ENCODE assay signal across 16 cellular contexts in the genomic region with DNA sequence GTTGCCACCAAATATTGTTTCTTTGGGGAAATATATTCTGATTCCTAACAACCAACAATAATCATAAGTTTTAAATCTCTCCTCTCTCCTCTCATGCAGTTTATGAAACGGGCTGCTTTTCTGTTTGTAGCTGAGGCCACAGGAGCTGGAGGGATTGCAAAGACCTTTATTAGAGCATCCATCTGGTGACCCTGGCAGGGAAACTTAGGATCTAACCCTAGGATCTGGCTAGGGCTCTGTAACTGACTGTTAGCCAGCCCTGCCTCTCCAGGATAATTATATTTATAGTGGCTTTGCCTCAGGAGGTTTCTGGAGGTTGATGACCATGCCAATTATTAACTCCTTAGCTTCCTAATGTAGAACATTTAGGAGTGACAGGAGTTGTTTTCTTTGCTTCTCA.
"Had no signal": no experiment of that assay in that cellular context is flagged by ENCODE, and none has a peak within 500 bp of the region (broad histone marks: within the 10 kb centered on the region; RNA-seq: fewer than 3 reads in every experiment).

No MANE protein-coding gene starts in this region.

- H3K27me3 ChIP-seq: ascending aorta, dorsolateral prefrontal cortex, gastrocnemius medialis, uterus had no signal

- ATAC-seq: gastrocnemius medialis; left lobe of liver; stimulated activated effector memory CD8-positive, alpha-beta T cell treated with anti-CD3 and anti-CD28 coated beads, Interleukin-12 subunit alpha, Interleukin-12 subunit beta, amount 100 ng/mL, for 72 hours had no signal

- H3K4me3 Mint-ChIP-seq: activated naive CD4-positive, alpha-beta T cell treated with anti-CD3 and anti-CD28 coated beads, Interleukin-2, amount 10 ng/mL, durations not matched to agents 7 days and 5 days; naive B cell; stimulated activated effector memory CD8-positive, alpha-beta T cell treated with anti-CD3 and anti-CD28 coated beads, Interleukin-12 subunit alpha, Interleukin-12 subunit beta, amount 100 ng/mL, for 72 hours had no signal

- H3K9me3 ChIP-seq: ascending aorta, gastrocnemius medialis, uterus had no signal

- H3K36me3 Mint-ChIP-seq: activated naive CD4-positive, alpha-beta T cell treated with anti-CD3 and anti-CD28 coated beads, Interleukin-2, amount 10 ng/mL, durations not matched to agents 7 days and 5 days; naive B cell; stimulated activated effector memory CD8-positive, alpha-beta T cell treated with anti-CD3 and anti-CD28 coated beads, Interleukin-12 subunit alpha, Interleukin-12 subunit beta, amount 100 ng/mL, for 72 hours had no signal

- H3K4me1 ChIP-seq: ascending aorta, parathyroid adenoma had no signal

- H3K27ac Mint-ChIP-seq: activated naive CD4-positive, alpha-beta T cell treated with anti-CD3 and anti-CD28 coated beads, Interleukin-2, amount 10 ng/mL, durations not matched to agents 7 days and 5 days; activated T-helper 2 cell treated with anti-CD3 and anti-CD28 coated beads, Interferon-gamma antibody, Interleukin-2, Interleukin-4, amounts not matched to agents 10 μg/mL and 5 μg/mL and 100 μg/mL, durations not matched to agents 14 hours and 24 hours and 36 hours; naive B cell; stimulated activated effector memory CD8-positive, alpha-beta T cell treated with anti-CD3 and anti-CD28 coated beads, Interleukin-12 subunit alpha, Interleukin-12 subunit beta, amount 100 ng/mL, for 72 hours had no signal

- H3K9ac ChIP-seq: parathyroid adenoma had no signal

- H3K4me3 ChIP-seq: ascending aorta, dorsolateral prefrontal cortex, gastrocnemius medialis, uterus had no signal

- H3K4me1 Mint-ChIP-seq: activated naive CD4-positive, alpha-beta T cell treated with anti-CD3 and anti-CD28 coated beads, Interleukin-2, amount 10 ng/mL, durations not matched to agents 7 days and 5 days; naive B cell; stimulated activated effector memory CD8-positive, alpha-beta T cell treated with anti-CD3 and anti-CD28 coated beads, Interleukin-12 subunit alpha, Interleukin-12 subunit beta, amount 100 ng/mL, for 72 hours had no signal

- H3K36me3 ChIP-seq: gastrocnemius medialis, uterus had no signal

- DNase-seq: activated CD4-positive, alpha-beta T cell treated with anti-CD3 and anti-CD28 coated beads, Interleukin-2, amount 50 U/mL, for 4 hours; activated CD4-positive, CD25-positive, alpha-beta regulatory T cell treated with anti-CD3 and anti-CD28 coated beads, Interleukin-2, amount 50 U/mL, for 72 hours; activated naive CD4-positive, alpha-beta T cell treated with anti-CD3 and anti-CD28 coated beads, Interleukin-2, amount 10 ng/mL, durations not matched to agents 7 days and 5 days; activated T-cell treated with anti-CD3 and anti-CD28 coated beads for 4 hours; erythroblast; gastrocnemius medialis; naive B cell; T-helper 9 cell; uterus had no signal

- FAIRE-seq: bronchial epithelial cell had no signal

- H3K27ac ChIP-seq: ascending aorta, dorsolateral prefrontal cortex, gastrocnemius medialis, parathyroid adenoma, uterus had no signal

- H3K9me3 Mint-ChIP-seq: activated naive CD4-positive, alpha-beta T cell treated with anti-CD3 and anti-CD28 coated beads, Interleukin-2, amount 10 ng/mL, durations not matched to agents 7 days and 5 days; activated T-helper 2 cell treated with anti-CD3 and anti-CD28 coated beads, Interferon-gamma antibody, Interleukin-2, Interleukin-4, amounts not matched to agents 10 μg/mL and 5 μg/mL and 100 μg/mL, durations not matched to agents 14 hours and 24 hours and 36 hours; naive B cell; stimulated activated effector memory CD8-positive, alpha-beta T cell treated with anti-CD3 and anti-CD28 coated beads, Interleukin-12 subunit alpha, Interleukin-12 subunit beta, amount 100 ng/mL, for 72 hours had no signal

- H2AFZ ChIP-seq: parathyroid adenoma had no signal
